ENCODE assay signal across 2 cellular contexts in the genomic region with DNA sequence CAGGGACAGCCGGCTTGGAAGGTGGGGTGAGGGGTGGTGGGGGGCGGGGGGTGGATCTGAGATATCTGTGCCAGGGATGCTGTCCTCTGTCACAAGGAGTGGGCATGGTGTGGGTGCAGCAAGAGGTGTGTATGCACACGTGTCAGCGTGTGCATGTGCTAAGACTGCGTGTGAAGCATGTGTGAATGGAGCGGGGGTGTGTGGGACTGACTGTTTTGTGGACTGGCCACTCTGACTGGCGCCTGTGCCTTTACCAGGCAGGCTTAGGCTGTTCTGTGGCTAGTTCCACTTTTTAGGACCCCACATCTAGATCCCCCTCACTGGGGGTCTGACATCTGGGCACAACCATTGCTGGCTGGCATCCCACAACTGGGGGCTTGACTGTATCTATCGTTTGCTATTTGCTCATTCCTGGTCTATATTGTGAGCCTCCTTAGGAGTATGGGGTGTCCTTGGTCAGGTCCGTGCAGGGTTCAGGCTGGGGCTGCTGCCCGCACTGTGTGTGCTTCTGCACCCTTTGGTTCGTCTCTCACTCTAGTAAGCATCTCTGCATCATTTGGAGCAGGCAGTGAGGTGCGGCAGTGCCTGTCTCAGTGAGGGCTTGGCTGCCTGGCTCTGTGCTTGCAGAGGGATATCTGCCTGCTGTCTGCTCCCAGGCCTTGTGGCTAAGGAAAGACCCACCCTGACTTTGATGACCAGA.
TF ChIP-seq lines count a peak whose summit lies in the region.

No MANE protein-coding gene starts in this region.

TF ChIP-seq in A549, 52 proteins besides CTCF, POLR2A, EP300 and RAD21:
- TF ChIP-seq, protein P1, sequence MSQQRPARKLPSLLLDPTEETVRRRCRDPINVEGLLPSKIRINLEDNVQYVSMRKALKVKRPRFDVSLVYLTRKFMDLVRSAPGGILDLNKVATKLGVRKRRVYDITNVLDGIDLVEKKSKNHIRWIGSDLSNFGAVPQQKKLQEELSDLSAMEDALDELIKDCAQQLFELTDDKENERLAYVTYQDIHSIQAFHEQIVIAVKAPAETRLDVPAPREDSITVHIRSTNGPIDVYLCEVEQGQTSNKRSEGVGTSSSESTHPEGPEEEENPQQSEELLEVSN (IDR thresholded peaks at IDR 0.05; ENCODE audit: borderline replicate concordance, low read depth): no peak
- TF ChIP-seq PHF8 (IDR thresholded peaks at IDR 0.05; ENCODE audit: borderline replicate concordance, low read depth) (no peak), JUN (IDR thresholded peaks at IDR 0.05) (no peak), SMC3 (IDR thresholded peaks at IDR 0.05) (no peak), EHMT2 (IDR thresholded peaks at IDR 0.05; ENCODE audit: low read depth) (no peak), EHF (CRISPR knock-in tag; IDR thresholded peaks at IDR 0.05) (no peak), HOXB13 (CRISPR knock-in tag; IDR thresholded peaks at IDR 0.05; ENCODE audit: low read depth) (no peak), NFE2L2 (conservative IDR thresholded peaks at IDR 0.05; ENCODE audit: low read length) (no peak), FOSB (CRISPR knock-in tag; IDR thresholded peaks at IDR 0.05) (no peak), CEBPB (IDR thresholded peaks at IDR 0.05) (no peak), GATA3 (IDR thresholded peaks at IDR 0.05; ENCODE audit: borderline replicate concordance) (no peak), POLR2AphosphoS2 (conservative IDR thresholded peaks at IDR 0.05; ENCODE audit: low read length) (no peak), JUNB (IDR thresholded peaks at IDR 0.05) (no peak), BHLHE40 (IDR thresholded peaks at IDR 0.05; ENCODE audit: low read depth, low read length) (no peak), ZFP36 (IDR thresholded peaks at IDR 0.05; ENCODE audit: borderline replicate concordance, partially characterized antibody) (no peak), HOXB5 (CRISPR knock-in tag; IDR thresholded peaks at IDR 0.05) (no peak), NR3C1 (IDR thresholded peaks at IDR 0.05) (no peak)
- TF ChIP-seq, protein P2, sequence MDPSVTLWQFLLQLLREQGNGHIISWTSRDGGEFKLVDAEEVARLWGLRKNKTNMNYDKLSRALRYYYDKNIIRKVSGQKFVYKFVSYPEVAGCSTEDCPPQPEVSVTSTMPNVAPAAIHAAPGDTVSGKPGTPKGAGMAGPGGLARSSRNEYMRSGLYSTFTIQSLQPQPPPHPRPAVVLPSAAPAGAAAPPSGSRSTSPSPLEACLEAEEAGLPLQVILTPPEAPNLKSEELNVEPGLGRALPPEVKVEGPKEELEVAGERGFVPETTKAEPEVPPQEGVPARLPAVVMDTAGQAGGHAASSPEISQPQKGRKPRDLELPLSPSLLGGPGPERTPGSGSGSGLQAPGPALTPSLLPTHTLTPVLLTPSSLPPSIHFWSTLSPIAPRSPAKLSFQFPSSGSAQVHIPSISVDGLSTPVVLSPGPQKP (IDR thresholded peaks at IDR 0.05; ENCODE audit: low read depth, low read length): no peak
TF ChIP-seq in A549: peak in this region for 0.

TF ChIP-seq in HCT116, 20 proteins besides CTCF, POLR2A, EP300 and RAD21:
- TF ChIP-seq, protein P3, sequence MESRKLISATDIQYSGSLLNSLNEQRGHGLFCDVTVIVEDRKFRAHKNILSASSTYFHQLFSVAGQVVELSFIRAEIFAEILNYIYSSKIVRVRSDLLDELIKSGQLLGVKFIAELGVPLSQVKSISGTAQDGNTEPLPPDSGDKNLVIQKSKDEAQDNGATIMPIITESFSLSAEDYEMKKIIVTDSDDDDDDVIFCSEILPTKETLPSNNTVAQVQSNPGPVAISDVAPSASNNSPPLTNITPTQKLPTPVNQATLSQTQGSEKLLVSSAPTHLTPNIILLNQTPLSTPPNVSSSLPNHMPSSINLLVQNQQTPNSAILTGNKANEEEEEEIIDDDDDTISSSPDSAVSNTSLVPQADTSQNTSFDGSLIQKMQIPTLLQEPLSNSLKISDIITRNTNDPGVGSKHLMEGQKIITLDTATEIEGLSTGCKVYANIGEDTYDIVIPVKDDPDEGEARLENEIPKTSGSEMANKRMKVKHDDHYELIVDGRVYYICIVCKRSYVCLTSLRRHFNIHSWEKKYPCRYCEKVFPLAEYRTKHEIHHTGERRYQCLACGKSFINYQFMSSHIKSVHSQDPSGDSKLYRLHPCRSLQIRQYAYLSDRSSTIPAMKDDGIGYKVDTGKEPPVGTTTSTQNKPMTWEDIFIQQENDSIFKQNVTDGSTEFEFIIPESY (IDR thresholded peaks at IDR 0.05; ENCODE audit: extremely low read depth, insufficient replicate concordance, low read length): no peak
- TF ChIP-seq FOSL1 (IDR thresholded peaks at IDR 0.05; ENCODE audit: low read depth): no peak
- no peak for TF ChIP-seq EZH2 (IDR thresholded peaks at IDR 0.05)
